9 cellular contexts compared by ENCODE assay signal in the genomic region with DNA sequence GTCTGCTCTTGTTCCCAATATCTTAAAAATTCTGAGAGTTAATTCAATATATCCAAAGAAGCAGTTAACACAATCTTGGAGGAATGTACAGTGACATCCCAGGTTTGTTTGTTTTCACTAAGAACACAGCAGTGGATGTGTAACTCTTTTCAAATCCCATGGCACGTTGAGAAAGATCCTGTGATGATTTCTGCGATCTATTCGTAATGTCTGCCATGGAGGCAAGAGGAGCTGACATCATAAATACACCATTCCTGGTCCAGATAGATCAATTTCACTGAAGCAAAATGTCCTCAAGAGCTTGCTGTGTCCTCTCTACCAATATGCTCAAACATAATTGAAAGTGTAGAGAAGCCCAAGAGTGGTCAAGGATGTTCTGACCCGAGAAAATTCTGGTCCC.
"Had no signal": no experiment of that assay in that cellular context is flagged by ENCODE, and none has a peak within 500 bp of the region (broad histone marks: within the 10 kb centered on the region; RNA-seq: fewer than 3 reads in every experiment).

No MANE protein-coding gene starts in this region.

- H3K4me1 ChIP-seq: HAP-1 had no signal

- ATAC-seq: HCT116 had no signal

- H3K9me3 ChIP-seq: HAP-1 had no signal

- H2AFZ ChIP-seq: GM23248 had no signal

- FAIRE-seq: HTR-8/SVneo had no signal

- DNase-seq: GM23248, GOT3, H7, HFFc6, KG1 had no signal

- H3K27ac Mint-ChIP-seq: HFFc6, IgD-negative memory B cell had no signal

- H3K9ac ChIP-seq: GM23248 had no signal

- H3K27ac ChIP-seq: GM23248 had no signal

- H3K4me3 Mint-ChIP-seq: HFFc6, IgD-negative memory B cell had no signal

- H3K36me3 ChIP-seq: HAP-1 had no signal

- H3K9me3 Mint-ChIP-seq: HFFc6 had no signal

- H3K4me1 Mint-ChIP-seq: IgD-negative memory B cell had no signal

- H3K27me3 Mint-ChIP-seq: IgD-negative memory B cell had no signal

- H3K4me3 ChIP-seq: GM23248, HAP-1 had no signal
